1 cellular context compared by ENCODE assay signal in the genomic region with DNA sequence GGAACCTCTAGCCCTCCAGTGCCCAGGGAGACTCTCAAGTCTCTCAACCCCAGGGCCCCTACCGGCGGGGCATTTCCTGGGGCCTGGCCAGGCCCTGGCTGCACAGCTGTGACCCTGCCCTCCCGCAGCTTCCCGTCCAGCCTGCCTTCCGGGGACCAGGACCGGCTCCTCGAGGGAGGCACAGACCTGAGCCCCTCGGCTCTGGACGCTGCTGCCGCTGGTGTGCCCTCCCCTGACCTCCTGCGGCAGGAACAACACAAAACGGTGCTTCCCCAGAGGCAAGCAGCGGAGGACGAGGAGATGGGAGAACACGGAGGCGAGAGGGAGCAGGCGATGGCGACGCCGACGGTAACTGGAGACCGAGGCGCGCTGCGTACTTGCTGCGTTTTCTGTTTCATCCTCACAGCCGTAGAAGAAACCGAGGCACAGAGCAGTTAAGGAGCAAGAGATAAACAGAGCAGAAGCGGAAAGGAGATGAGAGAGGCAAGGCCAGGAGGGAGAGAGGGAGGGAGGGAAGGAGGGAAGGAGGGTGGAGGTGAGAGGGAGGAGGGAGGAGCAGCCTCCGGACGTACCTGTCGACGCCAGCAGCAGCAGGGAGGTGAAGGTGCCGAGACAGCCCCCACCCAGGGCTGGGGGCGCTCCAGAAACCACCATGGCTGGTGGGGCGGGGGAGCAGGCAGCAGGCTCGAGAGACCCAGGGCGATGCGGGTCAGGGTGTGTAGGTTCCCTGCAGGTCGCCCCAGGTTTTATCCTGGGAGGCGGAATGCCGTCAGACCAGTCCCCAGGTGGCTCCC.
TF ChIP-seq lines count a peak whose summit lies in the region.

A gene with protein sequence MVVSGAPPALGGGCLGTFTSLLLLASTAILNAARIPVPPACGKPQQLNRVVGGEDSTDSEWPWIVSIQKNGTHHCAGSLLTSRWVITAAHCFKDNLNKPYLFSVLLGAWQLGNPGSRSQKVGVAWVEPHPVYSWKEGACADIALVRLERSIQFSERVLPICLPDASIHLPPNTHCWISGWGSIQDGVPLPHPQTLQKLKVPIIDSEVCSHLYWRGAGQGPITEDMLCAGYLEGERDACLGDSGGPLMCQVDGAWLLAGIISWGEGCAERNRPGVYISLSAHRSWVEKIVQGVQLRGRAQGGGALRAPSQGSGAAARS (minus strand): TSS at position 720 of the 794 bp plus-strand sequence. CDS start 66 bp downstream, at position 654.

TF ChIP-seq in GM12878, 131 proteins besides CTCF, POLR2A, EP300 and RAD21 (continued from another document):
- TF ChIP-seq, protein P1, sequence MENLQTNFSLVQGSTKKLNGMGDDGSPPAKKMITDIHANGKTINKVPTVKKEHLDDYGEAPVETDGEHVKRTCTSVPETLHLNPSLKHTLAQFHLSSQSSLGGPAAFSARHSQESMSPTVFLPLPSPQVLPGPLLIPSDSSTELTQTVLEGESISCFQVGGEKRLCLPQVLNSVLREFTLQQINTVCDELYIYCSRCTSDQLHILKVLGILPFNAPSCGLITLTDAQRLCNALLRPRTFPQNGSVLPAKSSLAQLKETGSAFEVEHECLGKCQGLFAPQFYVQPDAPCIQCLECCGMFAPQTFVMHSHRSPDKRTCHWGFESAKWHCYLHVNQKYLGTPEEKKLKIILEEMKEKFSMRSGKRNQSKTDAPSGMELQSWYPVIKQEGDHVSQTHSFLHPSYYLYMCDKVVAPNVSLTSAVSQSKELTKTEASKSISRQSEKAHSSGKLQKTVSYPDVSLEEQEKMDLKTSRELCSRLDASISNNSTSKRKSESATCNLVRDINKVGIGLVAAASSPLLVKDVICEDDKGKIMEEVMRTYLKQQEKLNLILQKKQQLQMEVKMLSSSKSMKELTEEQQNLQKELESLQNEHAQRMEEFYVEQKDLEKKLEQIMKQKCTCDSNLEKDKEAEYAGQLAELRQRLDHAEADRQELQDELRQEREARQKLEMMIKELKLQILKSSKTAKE (IDR thresholded peaks at IDR 0.05; ENCODE audit: low read depth, poor library complexity, severe bottlenecking): no peak
- TF ChIP-seq POLR2AphosphoS2 (IDR thresholded peaks at IDR 0.05; ENCODE audit: low read depth, low read length): no peak
- no peak for TF ChIP-seq SUPT20H (IDR thresholded peaks at IDR 0.05; ENCODE audit: borderline replicate concordance, control insufficient read depth, low read depth, low read length)
- TF ChIP-seq ZZZ3 (IDR thresholded peaks at IDR 0.05; ENCODE audit: control insufficient read depth, insufficient read length, low read depth): no peak
- no peak for TF ChIP-seq FOS (IDR thresholded peaks at IDR 0.05; ENCODE audit: borderline replicate concordance, extremely low read depth, insufficient read length)
- TF ChIP-seq ZNF384 (IDR thresholded peaks at IDR 0.05; ENCODE audit: borderline replicate concordance, low read depth, low read length): no peak
- TF ChIP-seq NR2C1 (IDR thresholded peaks at IDR 0.05): no peak
- no peak for TF ChIP-seq HDGF (IDR thresholded peaks at IDR 0.05)
- no peak for TF ChIP-seq CHD2 (IDR thresholded peaks at IDR 0.05; ENCODE audit: borderline replicate concordance, low read depth, low read length)
